1 cellular context compared by ENCODE assay signal in genomic region chr10:74194545-74194944, GRCh38.
TF ChIP-seq lines count a peak whose summit lies in the region.

No MANE protein-coding gene starts in this region.

TF ChIP-seq in IMR-90, 13 proteins besides CTCF, POLR2A, EP300 and RAD21 (continued from another document):
- no peak for TF ChIP-seq ELK1 (IDR thresholded peaks at IDR 0.05; ENCODE audit: borderline replicate concordance, low read depth, low read length)
- no peak for TF ChIP-seq FOS (IDR thresholded peaks at IDR 0.05; ENCODE audit: low read depth, low read length)
- no peak for TF ChIP-seq SMC3 (IDR thresholded peaks at IDR 0.05; ENCODE audit: low read depth, low read length)
- TF ChIP-seq CHD1 (IDR thresholded peaks at IDR 0.05; ENCODE audit: low read depth, low read length), result no peak
- no peak for TF ChIP-seq BHLHE40 (IDR thresholded peaks at IDR 0.05; ENCODE audit: low read depth, low read length)
- no peak for TF ChIP-seq RFX5 (IDR thresholded peaks at IDR 0.05; ENCODE audit: low read depth, low read length)
- TF ChIP-seq MAZ (IDR thresholded peaks at IDR 0.05; ENCODE audit: borderline replicate concordance, low read depth, low read length), result no peak
- no peak for TF ChIP-seq USF2 (IDR thresholded peaks at IDR 0.05; ENCODE audit: low read depth, low read length)
- no peak for TF ChIP-seq NFE2L2 (IDR thresholded peaks at IDR 0.05; ENCODE audit: low read depth, low read length)
- TF ChIP-seq MAFK (IDR thresholded peaks at IDR 0.05; ENCODE audit: low read depth, low read length), result no peak
- TF ChIP-seq MXI1 (IDR thresholded peaks at IDR 0.05; ENCODE audit: borderline replicate concordance, low read depth, low read length), result no peak
